Comparison of ENCODE assay signal across 1 cellular context in the genomic region with DNA sequence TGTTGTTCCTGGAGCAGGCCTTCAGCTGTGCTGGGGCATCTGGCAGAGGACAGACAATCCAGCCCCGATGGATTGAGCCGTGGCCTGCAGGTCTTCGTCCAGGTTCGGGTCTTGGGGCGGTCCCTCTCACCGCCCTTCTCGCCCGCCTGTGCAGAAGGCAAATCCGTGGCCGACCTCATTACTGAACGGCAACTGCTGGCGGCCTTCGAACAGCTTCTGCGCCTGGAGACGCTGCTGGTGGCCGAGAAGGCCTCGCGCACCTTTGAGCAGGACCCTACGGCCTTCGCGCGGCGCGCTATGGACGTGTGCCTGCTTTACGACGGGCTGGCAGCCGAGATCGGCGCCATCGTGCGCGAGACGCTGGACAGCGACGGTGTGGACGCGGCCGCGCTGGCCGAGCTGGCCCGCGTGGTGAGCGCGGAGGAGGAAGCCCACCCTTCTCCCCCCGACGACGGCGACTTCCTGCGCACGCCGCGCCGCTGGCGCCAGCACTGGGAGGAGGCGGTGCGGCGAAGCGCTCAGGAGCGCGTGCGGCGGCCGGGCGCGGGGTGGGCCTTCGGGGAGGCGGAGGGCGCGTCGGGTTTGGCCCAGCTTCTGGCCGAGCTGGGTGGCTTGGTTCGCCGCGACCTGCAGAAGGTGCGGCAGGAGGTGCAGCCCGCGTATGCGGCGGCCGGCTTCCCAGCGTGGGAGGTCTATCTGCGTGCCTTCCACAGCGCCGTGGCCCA.
A peak's percentile ranks its signal among the peaks of the same experiment; 100 is the strongest.
TF ChIP-seq lines count a peak whose summit lies in the region.

No MANE protein-coding gene starts in this region.

TF ChIP-seq in H1, 55 proteins besides CTCF, POLR2A, EP300 and RAD21:
- TF ChIP-seq SUZ12 (IDR thresholded peaks at IDR 0.05; ENCODE audit: low read length) (peak; percentile 54; the same call in 1 of the 2 replicates), SP1 (IDR thresholded peaks at IDR 0.05; ENCODE audit: low read depth, low read length) (no peak), E2F6 (IDR thresholded peaks at IDR 0.05) (peak; percentile 66; the same call in 1 of the 2 replicates)
